In genomic region chr14:100028990-100029677, GRCh38 we compare ENCODE assay signal across 17 cellular contexts. TPM values are rescaled to one million over a fixed set of nuclear protein-coding genes. Genes with fewer than 3 reads are reported as not detected.
DNase-seq lines count a peak whose midpoint lies in the region; ATAC-seq, FAIRE-seq and TF ChIP-seq lines count a peak whose summit lies in the region.
"Had no signal": no experiment of that assay in that cellular context is flagged by ENCODE, and none has a peak within 500 bp of the region (broad histone marks: within the 10 kb centered on the region; RNA-seq: fewer than 3 reads in every experiment).

No MANE protein-coding gene starts in this region.

- no peak for DNase-seq in Calu3
- DNase-seq in SJSA1 (ENCODE audit: low read depth in 1 of 2, low spot score in 2 of 2) = peak in 1 of 2 experiments; percentile 41
- peak; percentile 30 for DNase-seq in fibroblast of gingiva (ENCODE audit: low read depth)
- DNase-seq in pancreas = no peak
- DNase-seq in activated naive CD8-positive, alpha-beta T cell treated with anti-CD3 and anti-CD28 coated beads, Interleukin-2, amount 50 U/mL, for 24 hours = no peak
- no peak for DNase-seq in central memory CD4-positive, alpha-beta T cell
- DNase-seq: activated CD4-positive, alpha-beta T cell treated with anti-CD3 and anti-CD28 coated beads, Interleukin-2, amount 50 U/mL, for 1 hour; activated naive CD4-positive, alpha-beta T cell treated with Interleukin-2 at 50 U/mL for 16 hours; BE2C; NCI-H1092 treated with DMSO at 0.1 percent for 48 hours; NCI-H526 treated with DMSO at 0.1 percent for 48 hours; spleen had no signal

- no peak for FAIRE-seq in pancreas (lab: Jason Lieb, UNC)
- FAIRE-seq: TTC549 had no signal

- ATAC-seq in pancreas = peak; percentile 33 to 42 (median 40)
- ATAC-seq in activated naive CD8-positive, alpha-beta T cell treated with anti-CD3 and anti-CD28 coated beads, Interleukin-2, amount 50 U/mL, for 24 hours = no peak
- no peak for ATAC-seq in HG02870 (IDR thresholded peaks at IDR 0.05; ENCODE audit: unreplicated experiment)
- ATAC-seq in GM19397 (IDR thresholded peaks at IDR 0.05; ENCODE audit: unreplicated experiment) = no peak

- H3K36me3 Mint-ChIP-seq in Calu3 (ENCODE audit: insufficient read depth, unreplicated experiment) = no peaks in the 10 kb centered on the region
- H3K36me3 Mint-ChIP-seq in activated naive CD8-positive, alpha-beta T cell treated with anti-CD3 and anti-CD28 coated beads, Interleukin-2, amount 50 U/mL, for 24 hours (ENCODE audit: low read depth) = peaks cover 2% of the 10 kb centered on the region

- H3K4me1 Mint-ChIP-seq in Calu3 (ENCODE audit: low read depth, unreplicated experiment) = peaks cover 51% of the 10 kb centered on the region
- H3K4me1 Mint-ChIP-seq in activated naive CD8-positive, alpha-beta T cell treated with anti-CD3 and anti-CD28 coated beads, Interleukin-2, amount 50 U/mL, for 24 hours = peaks cover 15% of the 10 kb centered on the region

- H3K9me3 Mint-ChIP-seq in Calu3 (ENCODE audit: low read depth, unreplicated experiment) = no peaks in the 10 kb centered on the region
- H3K9me3 Mint-ChIP-seq in activated naive CD8-positive, alpha-beta T cell treated with anti-CD3 and anti-CD28 coated beads, Interleukin-2, amount 50 U/mL, for 24 hours = no peaks in the 10 kb centered on the region

- H3K36me3 ChIP-seq in SJSA1 (no peaks in the 10 kb centered on the region), pancreas (no peaks in the 10 kb centered on the region)
- H3K36me3 ChIP-seq: BE2C, HAP-1, spleen, thoracic aorta had no signal

- intact Hi-C loops in Calu3 (cut with micrococcal nuclease; ENCODE audit: unreplicated experiment) = no loop called here
- intact Hi-C loops in pancreas (cut with DNase I) = no loop called here

- 43 to 49% methylated on average over 3 of the region's 3 CpGs for WGBS in pancreas, 2 donors

- H3K4me1 ChIP-seq in SJSA1 (replicated peaks) (peaks cover 52% of the 10 kb centered on the region), pancreas (peaks cover 16 to 34% (median 24%) of the 10 kb centered on the region in 3 donors)
- H3K4me1 ChIP-seq: HAP-1 had no signal

- H3K4me3 ChIP-seq in SJSA1 (no peak overlapping the region), pancreas (no peak overlapping the region)
- H3K4me3 ChIP-seq: HAP-1, spleen, thoracic aorta had no signal

- no TSS peak for BruUV-seq in Calu3 (replicated peaks; lab: Mats Ljungman, UMichigan)

- no peak overlapping the region for H3K27ac Mint-ChIP-seq in Calu3 (ENCODE audit: unreplicated experiment)
- no peak overlapping the region for H3K27ac Mint-ChIP-seq in activated naive CD8-positive, alpha-beta T cell treated with anti-CD3 and anti-CD28 coated beads, Interleukin-2, amount 50 U/mL, for 24 hours

- H3K27ac ChIP-seq in SJSA1 = peak overlapping the region; percentile 5; the same call in 1 of the 2 replicates
- H3K27ac ChIP-seq in pancreas = no peak overlapping the region
- H3K27ac ChIP-seq: spleen, thoracic aorta had no signal

- H3K9me3 ChIP-seq in SJSA1 (replicated peaks) (no peaks in the 10 kb centered on the region), pancreas (no peaks in the 10 kb centered on the region)
- H3K9me3 ChIP-seq: BE2C, HAP-1, spleen, thoracic aorta had no signal

- no peaks in the 10 kb centered on the region for H3K27me3 Mint-ChIP-seq in Calu3 (ENCODE audit: unreplicated experiment)
- no peaks in the 10 kb centered on the region for H3K27me3 Mint-ChIP-seq in activated naive CD8-positive, alpha-beta T cell treated with anti-CD3 and anti-CD28 coated beads, Interleukin-2, amount 50 U/mL, for 24 hours

- TF ChIP-seq CTCF in Calu3 (IDR thresholded peaks at IDR 0.05; ENCODE audit: unreplicated experiment) (peak; percentile 20), pancreas (IDR thresholded peaks at IDR 0.05) (no peak)

- peak overlapping the region; percentile 10 for H3K4me3 Mint-ChIP-seq in Calu3 (ENCODE audit: low read depth, unreplicated experiment)
- no peak overlapping the region for H3K4me3 Mint-ChIP-seq in activated naive CD8-positive, alpha-beta T cell treated with anti-CD3 and anti-CD28 coated beads, Interleukin-2, amount 50 U/mL, for 24 hours

- H3K27me3 ChIP-seq in SJSA1 (replicated peaks) = no peaks in the 10 kb centered on the region
- H3K27me3 ChIP-seq in pancreas = no peaks in the 10 kb centered on the region
- H3K27me3 ChIP-seq: BE2C, spleen had no signal

- CTCF ChIA-PET in Calu3 (lab: Charles Lee) = interaction anchor here (0.7 kb wide), 1 partner anchor 21 kb away, joined by 3 read pairs; no protein-coding TSS in a partner anchor

RNA-seq across cellular contexts. Expression of gene EVL, which starts 36.1 kb away (rescaled TPM):
- total RNA-seq in Calu3 (2022) (24.7 and 33.5 TPM in 2 replicates), pancreas (10 to 100 TPM; 23.0 to 59.8 (median 36.0) TPM)
- 10.8 and 11.0 TPM in 2 replicates for total RNA-seq in SJSA1 (2014; rRNA removed; shearing (Covaris generic))
- polyA plus RNA-seq in pancreas = 10 to 100 TPM; 54.8 to 68.4 TPM

Comparison
In these comparisons a context has a peak if more than half of its experiments do, and no peak if none do; other contexts are left out.
1. ATAC-seq: peak in pancreas (4 of 4); none in activated naive CD8-positive, alpha-beta T cell treated with anti-CD3 and anti-CD28 coated beads, Interleukin-2, amount 50 U/mL, for 24 hours (single experiment), HG02870 (single experiment) and GM19397 (single experiment).